ENCODE assay signal across 1 cellular context in the genomic region with DNA sequence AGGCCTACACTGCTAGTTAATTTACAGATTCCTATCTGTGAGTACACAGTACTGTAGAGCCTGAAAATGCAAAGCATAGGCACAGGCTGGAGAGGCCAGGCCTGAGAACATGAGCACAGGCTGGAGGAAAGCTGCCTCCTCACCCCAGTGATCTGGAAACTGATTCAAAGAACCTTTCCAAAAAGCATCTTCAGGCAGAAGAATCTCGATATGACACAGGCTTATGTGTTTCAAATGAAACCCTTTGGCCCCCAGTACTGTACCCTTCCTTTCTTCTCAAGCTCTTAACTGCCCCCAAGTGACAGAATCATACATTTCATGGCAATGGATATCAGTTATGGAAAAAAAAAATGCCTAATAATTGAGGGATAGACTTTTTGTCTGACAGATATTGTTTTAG.
TF ChIP-seq lines count a peak whose summit lies in the region.

No MANE protein-coding gene starts in this region.

TF ChIP-seq in WTC11, 78 proteins besides CTCF, POLR2A, EP300 and RAD21 (continued from another document):
- TF ChIP-seq, protein P1, sequence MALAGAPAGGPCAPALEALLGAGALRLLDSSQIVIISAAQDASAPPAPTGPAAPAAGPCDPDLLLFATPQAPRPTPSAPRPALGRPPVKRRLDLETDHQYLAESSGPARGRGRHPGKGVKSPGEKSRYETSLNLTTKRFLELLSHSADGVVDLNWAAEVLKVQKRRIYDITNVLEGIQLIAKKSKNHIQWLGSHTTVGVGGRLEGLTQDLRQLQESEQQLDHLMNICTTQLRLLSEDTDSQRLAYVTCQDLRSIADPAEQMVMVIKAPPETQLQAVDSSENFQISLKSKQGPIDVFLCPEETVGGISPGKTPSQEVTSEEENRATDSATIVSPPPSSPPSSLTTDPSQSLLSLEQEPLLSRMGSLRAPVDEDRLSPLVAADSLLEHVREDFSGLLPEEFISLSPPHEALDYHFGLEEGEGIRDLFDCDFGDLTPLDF (CRISPR knock-in tag; IDR thresholded peaks at IDR 0.05), result no peak
- TF ChIP-seq ZNF396 (CRISPR knock-in tag; IDR thresholded peaks at IDR 0.05; ENCODE audit: borderline replicate concordance), result no peak
- no peak for TF ChIP-seq ZNF263 (CRISPR knock-in tag; IDR thresholded peaks at IDR 0.05; ENCODE audit: low read depth)
- TF ChIP-seq AFF4 (CRISPR knock-in tag; IDR thresholded peaks at IDR 0.05; ENCODE audit: borderline replicate concordance), result no peak
- TF ChIP-seq TP53 (CRISPR knock-in tag; IDR thresholded peaks at IDR 0.05), result no peak
- no peak for TF ChIP-seq ELF4 (CRISPR knock-in tag; IDR thresholded peaks at IDR 0.05; ENCODE audit: low read depth)
